13 cellular contexts compared by ENCODE assay signal in the genomic region with DNA sequence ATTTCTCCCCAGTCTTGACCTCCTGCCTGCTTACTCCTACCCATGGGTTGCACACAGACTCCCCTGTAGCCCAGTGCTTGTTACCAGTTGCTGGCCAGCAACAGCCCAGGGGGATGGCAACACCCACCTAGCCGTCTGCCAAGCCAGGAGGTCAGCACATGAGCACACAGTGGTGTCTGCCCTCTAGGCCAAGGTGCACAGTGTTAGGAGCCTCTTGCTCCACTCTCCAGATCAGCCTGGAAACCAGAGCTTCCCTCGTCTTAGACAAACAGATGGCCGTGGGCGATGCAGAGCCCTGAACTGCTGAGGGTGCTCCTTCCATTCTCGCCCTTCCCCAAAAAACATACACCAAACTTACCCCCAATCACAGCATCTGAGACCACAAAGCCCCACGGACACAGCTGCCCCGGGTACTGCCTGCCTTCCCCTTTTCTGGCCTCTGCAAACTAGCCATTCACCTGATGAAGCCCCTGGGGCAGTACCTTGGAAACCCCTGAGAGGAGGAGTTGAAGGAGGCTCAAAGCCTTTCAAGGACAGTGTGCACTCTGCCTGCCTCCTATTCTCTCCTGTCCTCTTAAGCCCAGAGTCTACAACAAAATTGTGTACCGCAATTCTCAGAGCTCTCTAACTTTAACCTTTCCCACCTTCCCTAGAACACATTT. TPM values are rescaled to one million over a fixed set of nuclear protein-coding genes. Genes with fewer than 3 reads are reported as not detected.
DNase-seq lines count a peak whose midpoint lies in the region; ATAC-seq and TF ChIP-seq lines count a peak whose summit lies in the region.
"Had no signal": no experiment of that assay in that cellular context is flagged by ENCODE, and none has a peak within 500 bp of the region (broad histone marks: within the 10 kb centered on the region; RNA-seq: fewer than 3 reads in every experiment).

No MANE protein-coding gene starts in this region.

- no peak overlapping the region for H3K27ac ChIP-seq in CD4-positive, alpha-beta T cell (ENCODE audit: low read depth, low read length)
- H3K27ac ChIP-seq in lower lobe of right lung = no peak overlapping the region

- H3K4me1 Mint-ChIP-seq in CD4-positive, alpha-beta T cell (ENCODE audit: low read depth) = no peaks in the 10 kb centered on the region
- H3K4me1 Mint-ChIP-seq in WTC11 = peaks cover 30% of the 10 kb centered on the region

- H3K27ac Mint-ChIP-seq in CD4-positive, alpha-beta T cell = peak overlapping the region; percentile 49
- peak overlapping the region; percentile 82; the same call in 1 of the 2 replicates for H3K27ac Mint-ChIP-seq in WTC11

- H3K36me3 Mint-ChIP-seq in CD4-positive, alpha-beta T cell (ENCODE audit: low read depth) = peaks cover 47% of the 10 kb centered on the region
- H3K36me3 Mint-ChIP-seq in WTC11 = peaks cover 34% of the 10 kb centered on the region

- H3K27me3 Mint-ChIP-seq in CD4-positive, alpha-beta T cell = no peaks in the 10 kb centered on the region
- no peaks in the 10 kb centered on the region for H3K27me3 Mint-ChIP-seq in WTC11 (ENCODE audit: low read depth)

- DNase-seq in CD4-positive, alpha-beta T cell = no peak
- DNase-seq in WTC11 (ENCODE audit: low spot score) = no peak
- peak; percentile 79 for DNase-seq in lower lobe of right lung
- no peak for DNase-seq in kidney glomerular epithelial cell (lab: John Stamatoyannopoulos, UW)
- no peak for DNase-seq in activated CD4-positive, CD25-positive, alpha-beta regulatory T cell treated with anti-CD3 and anti-CD28 coated beads, Interleukin-2, amount 50 U/mL, for 72 hours
- DNase-seq: BE2C; cortex of kidney; GDM1; NCI-H526; pancreas; stimulated activated CD4-positive, alpha-beta T cell treated with anti-CD3 and anti-CD28 coated beads, Interleukin-4, amount 100 ng/mL, for 4 hours had no signal

- POLR2A ChIA-PET in CD4-positive, alpha-beta T cell (lab: Charles Lee) = interaction anchor here (1.1 to 2.4 kb wide), 2 partner anchors 9 to 27 kb away, joined by 3 to 19 read pairs; a partner anchor contains a TSS
- POLR2A ChIA-PET in WTC11 (lab: Charles Lee) = interaction anchor here (1.8 kb wide), 1 partner anchor 64 kb away, joined by 8 read pairs; a partner anchor contains a TSS

- no peaks in the 10 kb centered on the region for H3K9me3 Mint-ChIP-seq in CD4-positive, alpha-beta T cell
- H3K9me3 Mint-ChIP-seq in WTC11 = no peaks in the 10 kb centered on the region

- H3K4me1 ChIP-seq in lower lobe of right lung = peaks cover 21% of the 10 kb centered on the region

- no peak overlapping the region for H3K4me3 ChIP-seq in lower lobe of right lung

- CTCF ChIA-PET in CD4-positive, alpha-beta T cell (lab: Charles Lee) = interaction anchor here (1.2 to 1.6 kb wide), 2 partner anchors 8 kb away, joined by 3 to 4 read pairs; no protein-coding TSS in a partner anchor
- CTCF ChIA-PET in WTC11 (lab: Charles Lee) = interaction anchor here (0.8 to 4.8 kb wide), 12 partner anchors 9 to 211 kb away, joined by 3 to 165 read pairs (median 7); a partner anchor contains a TSS

- no peak overlapping the region for H3K4me3 Mint-ChIP-seq in CD4-positive, alpha-beta T cell
- H3K4me3 Mint-ChIP-seq in WTC11 = no peak overlapping the region

- H3K27me3 ChIP-seq in CD4-positive, alpha-beta T cell (ENCODE audit: control insufficient read depth, insufficient read depth, low read length) = no peaks in the 10 kb centered on the region
- no peaks in the 10 kb centered on the region for H3K27me3 ChIP-seq in lower lobe of right lung (ENCODE audit: low read depth)
- H3K27me3 ChIP-seq: BE2C, pancreas had no signal

- no peak for TF ChIP-seq CTCF in CD4-positive, alpha-beta T cell (IDR thresholded peaks at IDR 0.05)
- TF ChIP-seq CTCF in WTC11 (IDR thresholded peaks at IDR 0.05) (no peak), lower lobe of right lung (IDR thresholded peaks at IDR 0.05) (no peak)

- no peaks in the 10 kb centered on the region for H3K9me3 ChIP-seq in CD4-positive, alpha-beta T cell (ENCODE audit: control insufficient read depth, low read length)
- H3K9me3 ChIP-seq in lower lobe of right lung = no peaks in the 10 kb centered on the region
- H3K9me3 ChIP-seq: BE2C, pancreas had no signal

- intact Hi-C loops in CD4-positive, alpha-beta T cell (cut with DNase I, micrococcal nuclease) = no loop called here
- intact Hi-C loops in lower lobe of right lung (cut with DNase I) = no loop called here

- ATAC-seq in CD4-positive, alpha-beta T cell (ENCODE audit: poor library complexity) = no peak
- peak; percentile 14 for ATAC-seq in WTC11
- peak; percentile 52 to 61 for ATAC-seq in lower lobe of right lung
- no peak for ATAC-seq in HG03354 (IDR thresholded peaks at IDR 0.05; ENCODE audit: poor library complexity, severe bottlenecking, unreplicated experiment)
- ATAC-seq: activated CD4-positive, CD25-positive, alpha-beta regulatory T cell treated with anti-CD3 and anti-CD28 coated beads, Interleukin-2, amount 50 U/mL, for 24 hours had no signal

- H3K36me3 ChIP-seq in lower lobe of right lung = peaks cover 30% of the 10 kb centered on the region

TF ChIP-seq in WTC11, 78 proteins besides CTCF, POLR2A, EP300 and RAD21:
- 0 out of 2 replicates have a peak, but pooled peaks have one; percentile 24 for TF ChIP-seq ATF1 (CRISPR knock-in tag; IDR thresholded peaks at IDR 0.05)
- TF ChIP-seq SMAD4 (CRISPR knock-in tag; IDR thresholded peaks at IDR 0.05) = no peak
- TF ChIP-seq, protein P1, sequence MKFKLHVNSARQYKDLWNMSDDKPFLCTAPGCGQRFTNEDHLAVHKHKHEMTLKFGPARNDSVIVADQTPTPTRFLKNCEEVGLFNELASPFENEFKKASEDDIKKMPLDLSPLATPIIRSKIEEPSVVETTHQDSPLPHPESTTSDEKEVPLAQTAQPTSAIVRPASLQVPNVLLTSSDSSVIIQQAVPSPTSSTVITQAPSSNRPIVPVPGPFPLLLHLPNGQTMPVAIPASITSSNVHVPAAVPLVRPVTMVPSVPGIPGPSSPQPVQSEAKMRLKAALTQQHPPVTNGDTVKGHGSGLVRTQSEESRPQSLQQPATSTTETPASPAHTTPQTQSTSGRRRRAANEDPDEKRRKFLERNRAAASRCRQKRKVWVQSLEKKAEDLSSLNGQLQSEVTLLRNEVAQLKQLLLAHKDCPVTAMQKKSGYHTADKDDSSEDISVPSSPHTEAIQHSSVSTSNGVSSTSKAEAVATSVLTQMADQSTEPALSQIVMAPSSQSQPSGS (CRISPR knock-in tag; IDR thresholded peaks at IDR 0.05; ENCODE audit: borderline replicate concordance, low read depth) = peak; percentile 11; the same call in 1 of the 2 replicates
- TF ChIP-seq GABPB1 (CRISPR knock-in tag; IDR thresholded peaks at IDR 0.05) = peak; percentile 37; the same call in 1 of the 2 replicates
- no peak for TF ChIP-seq CREB1 (CRISPR knock-in tag; IDR thresholded peaks at IDR 0.05)

RNA-seq across cellular contexts. Expression of a gene that starts 1.0 kb away (rescaled TPM):
- under 1 TPM; 0.41 to 0.47 TPM for total RNA-seq in CD4-positive, alpha-beta T cell
- total RNA-seq in WTC11 (2021) = 0.39 to 0.77 TPM (median 0.62 TPM) in 3 replicates
- total RNA-seq in lower lobe of right lung = 67.0 TPM

RNA-seq across cellular contexts. Expression of a gene that starts 9.3 kb away (rescaled TPM):
- total RNA-seq in CD4-positive, alpha-beta T cell = 10 to 100 TPM; 51.1 to 52.8 TPM
- total RNA-seq in WTC11 (2021) (34.0 to 41.4 TPM (median 40.4 TPM) in 3 replicates), lower lobe of right lung (68.0 TPM)

RNA-seq across cellular contexts. Expression of a gene that starts 17.6 kb away (rescaled TPM):
- total RNA-seq in CD4-positive, alpha-beta T cell = 10 to 100 TPM; 78.9 to 80.0 TPM
- total RNA-seq in WTC11 (2021) (150 to 165 TPM (median 152 TPM) in 3 replicates), lower lobe of right lung (44.2 TPM)

RNA-seq across cellular contexts. Expression of a gene that starts 45.4 kb away (rescaled TPM):
- 1 to 10 TPM; 1.5 to 2.8 TPM for total RNA-seq in CD4-positive, alpha-beta T cell
- total RNA-seq in WTC11 (2021) (3.9 to 4.9 TPM (median 4.5 TPM) in 3 replicates), lower lobe of right lung (1.6 TPM)

Comparison
In these comparisons a context has a peak if more than half of its experiments do, and no peak if none do; other contexts are left out.
1. ATAC-seq: peak in WTC11 (single experiment) and lower lobe of right lung (2 of 2); none in CD4-positive, alpha-beta T cell (single experiment) and HG03354 (single experiment).
2. RNA of a gene that starts 1.0 kb away (total RNA-seq): 67.0 TPM in lower lobe of right lung (single experiment); 0.39 to 0.77 TPM in WTC11 and 0.41 to 0.47 TPM in CD4-positive, alpha-beta T cell; every median in the first group is over 10 times any median in the second.